In the genomic region with DNA sequence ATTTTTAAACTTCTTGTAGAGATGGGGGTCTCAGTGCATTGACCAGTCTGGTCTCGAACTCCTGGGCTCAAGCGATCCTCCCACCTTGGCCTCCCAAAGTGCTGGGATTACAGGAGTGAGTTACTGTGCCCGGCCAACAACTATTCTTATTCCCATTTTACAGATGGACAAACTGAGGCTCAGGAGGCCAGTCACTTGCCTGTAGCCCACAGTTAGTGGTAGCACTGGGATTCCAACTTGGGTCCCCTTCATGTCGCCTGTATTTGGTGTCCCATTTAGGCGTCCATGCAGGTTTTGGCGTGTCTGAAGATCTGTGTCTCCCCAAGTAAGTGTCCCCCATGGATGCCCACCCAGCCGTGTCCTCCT, we compare ENCODE assay signal across 10 cellular contexts. TPM values are rescaled to one million over a fixed set of nuclear protein-coding genes. Genes with fewer than 3 reads are reported as not detected.
DNase-seq lines count a peak whose midpoint lies in the region; ATAC-seq, FAIRE-seq and TF ChIP-seq lines count a peak whose summit lies in the region.
"Had no signal": no experiment of that assay in that cellular context is flagged by ENCODE, and none has a peak within 500 bp of the region (broad histone marks: within the 10 kb centered on the region; RNA-seq: fewer than 3 reads in every experiment).

No MANE protein-coding gene starts in this region.

- dilution Hi-C loops in keratinocyte (cut with MboI; ENCODE audit: extremely low pct_ligation_motif_present, low sequenced_read_pairs): no loop called here

- no peak for TF ChIP-seq CTCF in keratinocyte (optimal IDR thresholded peaks at IDR 0.05 in 1 of 3, IDR thresholded peaks at IDR 0.05 in 1 of 3, conservative IDR thresholded peaks at IDR 0.05 in 1 of 3; ENCODE audit: extremely low read depth in 1 of 3, insufficient read depth in 2 of 3, low read length in 3 of 3)
- no peak for TF ChIP-seq CTCF in spleen (IDR thresholded peaks at IDR 0.05 in 8 of 11, conservative IDR thresholded peaks at IDR 0.05 in 3 of 11)
- no peak for TF ChIP-seq CTCF in GM20000 (IDR thresholded peaks at IDR 0.05; ENCODE audit: extremely low read depth, missing control alignments)

- DNase-seq in caudate nucleus (lab: John Stamatoyannopoulos, UW) (no peak), keratinocyte (ENCODE audit: low read depth, low spot score) (no peak), spleen (no peak), GM20000 (ENCODE audit: low spot score) (no peak), Kasumi-1 (lab: John Stamatoyannopoulos, UW) (no peak), inferior parietal cortex (ENCODE audit: extremely low spot score) (no peak)
- DNase-seq: activated gamma-delta T cell treated with Interleukin-2 at 50 U/mL for 16 hours, DMS153 had no signal

- H3K36me3 ChIP-seq in HUES6 (ENCODE audit: control insufficient read depth, insufficient read depth, low read length): peaks cover 16% of the 10 kb centered on the region
- peaks cover 0 to 11% of the 10 kb centered on the region in 2 experiments for H3K36me3 ChIP-seq in keratinocyte (ENCODE audit: control insufficient read depth in 2 of 2, extremely low read depth in 1 of 2, insufficient read depth in 2 of 2, low read length in 2 of 2)
- no peaks in the 10 kb centered on the region for H3K36me3 ChIP-seq in spleen

- 71 to 86% (median 78%) methylated on average over 7 of the region's 7 CpGs for WGBS in spleen, 5 donors

- H3K4me3 ChIP-seq in HUES6 (ENCODE audit: low read depth, low read length) (peak overlapping the region; percentile 71), keratinocyte (ENCODE audit: control insufficient read depth in 2 of 3, extremely low read depth in 1 of 3, insufficient read depth in 2 of 3, low read depth in 1 of 3, low read length in 3 of 3) (peak overlapping the region; percentile 43 to 87 (median 58)), spleen (peak overlapping the region in 2 of 8 donors; percentile 58 to 69)

- intact Hi-C loops in spleen (cut with DNase I; ENCODE audit: low total_unique reads): no loop called here

- no peak for FAIRE-seq in keratinocyte (lab: Jason Lieb, UNC)

- no peaks in the 10 kb centered on the region for H3K9me1 ChIP-seq in keratinocyte (ENCODE audit: control insufficient read depth, extremely low read depth, insufficient read depth, low read length)

- no peak for TF ChIP-seq POLR2A in spleen (IDR thresholded peaks at IDR 0.05)

- peak overlapping the region; percentile 28 for H3K9ac ChIP-seq in HUES6 (ENCODE audit: low read length)
- peak overlapping the region; percentile 96 for H3K9ac ChIP-seq in keratinocyte (ENCODE audit: control insufficient read depth, extremely low read depth, insufficient read depth, low read length)

- H3K4me1 ChIP-seq in HUES6 (ENCODE audit: control insufficient read depth, insufficient read depth, low read length) (peaks cover 28% of the 10 kb centered on the region), keratinocyte (ENCODE audit: control insufficient read depth, extremely low read depth, insufficient read depth, low read length) (peaks cover 41% of the 10 kb centered on the region), spleen (peaks cover 0 to 20% (median 2%) of the 10 kb centered on the region in 6 donors)

- no peaks in the 10 kb centered on the region for H3K27me3 ChIP-seq in HUES6 (ENCODE audit: control insufficient read depth, insufficient read depth, low read length)
- H3K27me3 ChIP-seq in keratinocyte (ENCODE audit: control insufficient read depth, extremely low read depth, insufficient read depth, low read length): no peaks in the 10 kb centered on the region
- H3K27me3 ChIP-seq in spleen (replicated peaks in 1 of 7): peaks cover 0 to 50% (median 18%) of the 10 kb centered on the region in 7 donors

- H3K79me2 ChIP-seq in keratinocyte (ENCODE audit: control insufficient read depth, insufficient read depth, low read length): peaks cover 32% of the 10 kb centered on the region

- H3K9me3 ChIP-seq in HUES6 (ENCODE audit: control insufficient read depth, insufficient read depth, low read depth, low read length): no peaks in the 10 kb centered on the region
- no peaks in the 10 kb centered on the region for H3K9me3 ChIP-seq in keratinocyte (ENCODE audit: control insufficient read depth, low read depth, low read length)
- no peaks in the 10 kb centered on the region for H3K9me3 ChIP-seq in spleen

- no peak for ATAC-seq in GM18868 (IDR thresholded peaks at IDR 0.05; ENCODE audit: unreplicated experiment)

- no peaks in the 10 kb centered on the region for H4K20me1 ChIP-seq in keratinocyte (ENCODE audit: control insufficient read depth, extremely low read depth, insufficient read depth, low read length)

- H3K27ac ChIP-seq in HUES6 (ENCODE audit: low read depth, low read length) (no peak overlapping the region), caudate nucleus (ENCODE audit: low read depth, low read length) (peak overlapping the region; percentile 53), keratinocyte (ENCODE audit: control insufficient read depth, insufficient read depth, low read length) (peak overlapping the region; percentile 96), spleen (peak overlapping the region in 6 of 8 donors; percentile 51 to 83 (median 80))

- peak overlapping the region; percentile 90 for H3K4me2 ChIP-seq in keratinocyte (ENCODE audit: control insufficient read depth, extremely low read depth, insufficient read depth, low read depth, low read length)

- no peak overlapping the region for H2AFZ ChIP-seq in keratinocyte (ENCODE audit: control insufficient read depth, low read length)

RNA-seq across cellular contexts. Expression of gene AXL, which starts 0.8 kb away (rescaled TPM):
- polyA plus RNA-seq in keratinocyte (12.2 to 36.3 TPM (median 21.7 TPM) in 3 replicates), spleen (1 to 10 TPM; 2.3 to 8.3 (median 5.0) TPM)
- polyA plus RNA-seq in keratinocyte (2011; ENCODE audit: low read depth): 1.4 TPM
- polyA plus RNA-seq in keratinocyte (2011; cell fraction: cytosol; rRNA removed): 12.9 and 14.2 TPM in 2 replicates
- 26.3 and 27.8 TPM in 2 replicates for polyA plus RNA-seq in keratinocyte (2011; cell fraction: nucleus; rRNA removed)
- polyA plus RNA-seq in keratinocyte (2012; ENCODE audit: low replicate concordance): 4.2 and 64.1 TPM in 2 replicates
- polyA minus RNA-seq in keratinocyte: 78.0 to 529 TPM (median 129 TPM) in 3 replicates
- 74.2 TPM for polyA minus RNA-seq in keratinocyte (2011; cell fraction: cytosol; rRNA and poly(A)+ RNA removed)
- 55.4 and 65.7 TPM in 2 replicates for polyA minus RNA-seq in keratinocyte (2011; cell fraction: nucleus; rRNA and poly(A)+ RNA removed)
- 100 to 1,000 TPM in 3 of 7 donors, 10 to 100 TPM in 4; 48.4 to 135 (median 87.5) TPM for total RNA-seq in spleen

RNA-seq across cellular contexts. Expression of gene CYP2S1, which starts 25.2 kb away (rescaled TPM):
- polyA plus RNA-seq in keratinocyte (4.9 to 5.8 TPM (median 4.9 TPM) in 3 replicates), spleen (under 1 TPM; 0.62 to 0.93 (median 0.83) TPM)
- 5.9 TPM for polyA plus RNA-seq in keratinocyte (2011; ENCODE audit: low read depth)
- 7.2 and 11.2 TPM in 2 replicates for polyA plus RNA-seq in keratinocyte (2011; cell fraction: cytosol; rRNA removed)
- polyA plus RNA-seq in keratinocyte (2011; cell fraction: nucleus; rRNA removed): 21.7 and 31.2 TPM in 2 replicates
- polyA plus RNA-seq in keratinocyte (2012; ENCODE audit: low replicate concordance): 13.9 and 18.7 TPM in 2 replicates
- 6.4 to 48.4 TPM (median 6.9 TPM) in 3 replicates for polyA minus RNA-seq in keratinocyte
- polyA minus RNA-seq in keratinocyte (2011; cell fraction: cytosol; rRNA and poly(A)+ RNA removed): 12.7 TPM
- polyA minus RNA-seq in keratinocyte (2011; cell fraction: nucleus; rRNA and poly(A)+ RNA removed): 21.4 and 24.2 TPM in 2 replicates
- 10 to 100 TPM in 4 of 7 donors, 1 to 10 TPM in 3; 3.8 to 22.4 (median 10.4) TPM for total RNA-seq in spleen

RNA-seq across cellular contexts. Expression of gene HNRNPUL1, which starts 45.9 kb away (rescaled TPM):
- polyA plus RNA-seq in keratinocyte (21.1 to 48.3 TPM (median 40.2 TPM) in 3 replicates), spleen (100 to 1,000 TPM in 1 of 3 donors, 10 to 100 TPM in 2; 53.9 to 102 (median 64.4) TPM)
- 36.4 TPM for polyA plus RNA-seq in keratinocyte (2011; ENCODE audit: low read depth)
- polyA plus RNA-seq in keratinocyte (2011; cell fraction: cytosol; rRNA removed): 24.8 and 36.4 TPM in 2 replicates
- polyA plus RNA-seq in keratinocyte (2011; cell fraction: nucleus; rRNA removed): 49.5 and 56.5 TPM in 2 replicates
- polyA plus RNA-seq in keratinocyte (2012; ENCODE audit: low replicate concordance): 47.9 and 119 TPM in 2 replicates
- polyA minus RNA-seq in keratinocyte: 34.9 to 90.5 TPM (median 43.5 TPM) in 3 replicates
- polyA minus RNA-seq in keratinocyte (2011; cell fraction: cytosol; rRNA and poly(A)+ RNA removed): 36.6 TPM
- 25.3 and 44.1 TPM in 2 replicates for polyA minus RNA-seq in keratinocyte (2011; cell fraction: nucleus; rRNA and poly(A)+ RNA removed)
- 100 to 1,000 TPM; 161 to 213 (median 178) TPM for total RNA-seq in spleen
